In genomic region chr14:20436363-20436755, GRCh38 we compare ENCODE assay signal across 1 cellular context.
A peak's percentile ranks its signal among the peaks of the same experiment; 100 is the strongest.
TF ChIP-seq lines count a peak whose summit lies in the region.

No MANE protein-coding gene starts in this region.

TF ChIP-seq in IMR-90, 13 proteins besides CTCF, POLR2A, EP300 and RAD21:
- no peak for TF ChIP-seq RCOR1 (IDR thresholded peaks at IDR 0.05; ENCODE audit: insufficient replicate concordance, low read length)
- peak; percentile 46; the same call in 1 of the 2 replicates for TF ChIP-seq CEBPB (IDR thresholded peaks at IDR 0.05; ENCODE audit: low read depth, low read length)
- TF ChIP-seq MAFK (IDR thresholded peaks at IDR 0.05; ENCODE audit: low read depth, low read length): no peak
- no peak for TF ChIP-seq MXI1 (IDR thresholded peaks at IDR 0.05; ENCODE audit: borderline replicate concordance, low read depth, low read length)
- no peak for TF ChIP-seq BHLHE40 (IDR thresholded peaks at IDR 0.05; ENCODE audit: low read depth, low read length)
- peak; percentile 43; the same call in 1 of the 2 replicates for TF ChIP-seq FOS (IDR thresholded peaks at IDR 0.05; ENCODE audit: low read depth, low read length)
